9 cellular contexts compared by ENCODE assay signal in genomic region chr7:69967699-69968450, GRCh38.
DNase-seq lines count a peak whose midpoint lies in the region; ATAC-seq and TF ChIP-seq lines count a peak whose summit lies in the region.
"Had no signal": no experiment of that assay in that cellular context is flagged by ENCODE, and none has a peak within 500 bp of the region (broad histone marks: within the 10 kb centered on the region; RNA-seq: fewer than 3 reads in every experiment).

No MANE protein-coding gene starts in this region.

- peak overlapping the region; percentile 23; the same call in 1 of the 2 replicates for H3K4me2 ChIP-seq in BLaER1

- H3K27me3 ChIP-seq in BLaER1 (no peaks in the 10 kb centered on the region), upper lobe of left lung (no peaks in the 10 kb centered on the region)

- H3K4me3 ChIP-seq in BLaER1 (no peak overlapping the region), upper lobe of left lung (peak overlapping the region in 1 of 4 donors; percentile 10)

- H3K9me3 ChIP-seq in BLaER1 (no peaks in the 10 kb centered on the region), upper lobe of left lung (no peaks in the 10 kb centered on the region)

- ATAC-seq in HG02610 (IDR thresholded peaks at IDR 0.05; ENCODE audit: unreplicated experiment) (peak; percentile 87), upper lobe of left lung (ENCODE audit: low FRiP score in 2 of 2) (no peak), GM18873 (IDR thresholded peaks at IDR 0.05; ENCODE audit: low FRiP score, unreplicated experiment) (no peak)

- TF ChIP-seq EP300 in upper lobe of left lung (IDR thresholded peaks at IDR 0.05): no peak

- no peak overlapping the region for H3K9ac ChIP-seq in BLaER1

- peaks cover 87% of the 10 kb centered on the region for H4K20me1 ChIP-seq in BLaER1

- TF ChIP-seq POLR2A in upper lobe of left lung (IDR thresholded peaks at IDR 0.05): no peak

- WGBS in upper lobe of left lung, 2 donors: 9 to 16% methylated on average over 3 of the region's 3 CpGs

- TF ChIP-seq CTCF in upper lobe of left lung (IDR thresholded peaks at IDR 0.05): no peak

- H3K4me1 ChIP-seq in BLaER1 (peaks cover 42% of the 10 kb centered on the region), upper lobe of left lung (peaks cover 8 to 21% (median 16%) of the 10 kb centered on the region in 4 donors)

- DNase-seq in astrocyte of the hippocampus (ENCODE audit: low read depth, low spot score) (peak; percentile 18), left kidney (ENCODE audit: low read depth, low spot score) (peak; percentile 77), NCI-H1930 (lab: John Stamatoyannopoulos, UW) (no peak), H4 (ENCODE audit: low spot score) (no peak), upper lobe of left lung (no peak)
- DNase-seq: activated CD4-positive, alpha-beta T cell treated with anti-CD3 and anti-CD28 coated beads, Interleukin-2, amount 50 U/mL, for 4 hours had no signal

- H3K36me3 ChIP-seq in BLaER1 (no peaks in the 10 kb centered on the region), upper lobe of left lung (no peaks in the 10 kb centered on the region)

- H3K27ac ChIP-seq in BLaER1 (no peak overlapping the region), upper lobe of left lung (no peak overlapping the region)

Comparison
In these comparisons a context has a peak if more than half of its experiments do, and no peak if none do; other contexts are left out.
1. DNase-seq: peak in astrocyte of the hippocampus (single experiment) and left kidney (single experiment); none in NCI-H1930 (0 of 2), H4 (single experiment) and upper lobe of left lung (0 of 2).